Comparison of ENCODE assay signal across 23 cellular contexts in the genomic region with DNA sequence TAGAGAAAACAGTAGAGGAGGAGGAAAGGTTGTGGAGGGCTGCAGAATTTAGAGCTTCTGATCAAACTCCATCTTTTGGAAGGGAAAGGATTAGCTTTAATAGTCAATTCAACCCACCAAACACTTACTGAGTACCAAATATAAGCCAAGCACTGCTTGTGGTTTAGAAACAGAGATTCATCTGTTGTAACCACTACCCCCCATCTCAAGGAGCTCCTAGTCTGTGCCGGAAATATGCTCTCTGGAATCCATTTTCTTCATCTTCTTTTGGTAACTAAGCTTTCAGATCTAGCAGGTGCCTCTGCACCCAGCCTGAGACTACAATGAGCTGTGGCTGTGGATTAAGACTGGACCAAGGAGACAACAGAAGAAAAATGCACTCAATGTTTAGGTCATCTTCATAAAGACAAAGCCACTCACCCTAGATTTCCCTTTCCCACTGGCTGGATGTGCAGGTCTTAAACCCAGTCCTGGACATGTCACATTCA.
"Had no signal": no experiment of that assay in that cellular context is flagged by ENCODE, and none has a peak within 500 bp of the region (broad histone marks: within the 10 kb centered on the region; RNA-seq: fewer than 3 reads in every experiment).

No MANE protein-coding gene starts in this region.

- H3K27me3 ChIP-seq: SJSA1 had no signal

- ATAC-seq: K562 had no signal

- DNase-seq: Kasumi-1; NCI-H1048; NCI-H1105; NCI-H1417; NCI-H1436 treated with DMSO at 0.1 percent for 48 hours; NCI-H1694; NCI-H187 treated with DMSO at 0.1 percent for 48 hours; NCI-H2029 treated with DMSO at 0.1 percent for 48 hours; NCI-H2171 treated with DMSO at 0.1 percent for 48 hours; NCI-H345; NCI-H446 treated with DMSO at 0.1 percent for 48 hours; NCI-H510A treated with DMSO at 0.1 percent for 48 hours; NCI-H69; NCI-H774; NK-92 treated with Interleukin-12 subunit alpha and Interleukin-12 subunit beta, amount 100 ng/mL, for 24 hours; Right ventricle myocardium superior; RPMI8226; SIG-M5 had no signal

- H3K4me3 ChIP-seq: K562, SJSA1, SK-N-MC had no signal

- H3K9me3 ChIP-seq: SJSA1 had no signal

- H3K4me1 ChIP-seq: SJSA1 had no signal

- H3K4me2 ChIP-seq: KMS-11 had no signal

- H3K36me3 ChIP-seq: SJSA1 had no signal

- H3K9ac ChIP-seq: KMS-11 had no signal

- H3K27ac ChIP-seq: HL-60, KMS-11, SJSA1, SK-N-MC had no signal
